ENCODE assay signal across 16 cellular contexts in the genomic region with DNA sequence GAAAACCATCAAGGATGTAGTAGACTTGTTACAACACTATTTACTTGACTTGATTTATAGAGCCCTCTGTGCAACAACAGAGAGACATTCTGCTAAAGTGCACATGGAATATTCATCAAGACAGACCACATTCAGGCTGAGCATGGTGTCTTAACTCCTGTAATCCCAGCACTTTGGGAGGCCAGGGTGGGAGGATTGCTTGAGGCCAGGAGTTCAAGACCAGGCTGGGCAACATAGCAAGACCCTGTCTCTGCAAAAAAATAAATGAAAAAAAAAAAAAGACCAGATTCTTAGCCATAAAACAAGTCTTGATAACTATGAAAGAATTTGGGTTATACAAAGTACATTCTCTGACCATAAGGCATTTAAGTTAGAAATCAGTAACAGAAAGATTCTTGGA. TPM values are rescaled to one million over a fixed set of nuclear protein-coding genes. Genes with fewer than 3 reads are reported as not detected.
DNase-seq lines count a peak whose midpoint lies in the region; ATAC-seq, FAIRE-seq and TF ChIP-seq lines count a peak whose summit lies in the region.
"Had no signal": no experiment of that assay in that cellular context is flagged by ENCODE, and none has a peak within 500 bp of the region (broad histone marks: within the 10 kb centered on the region; RNA-seq: fewer than 3 reads in every experiment).

No MANE protein-coding gene starts in this region.

- H3K27ac ChIP-seq in HepG2 (ENCODE audit: extremely low read length, insufficient read depth, low read length) = no peak overlapping the region
- no peak overlapping the region for H3K27ac ChIP-seq in right lobe of liver

- peaks cover 10% of the 10 kb centered on the region; the same call in 1 of the 2 replicates for H4K20me1 ChIP-seq in HepG2 (ENCODE audit: insufficient read depth, low read length)

- no peaks in the 10 kb centered on the region for H3K9me3 ChIP-seq in HepG2 (ENCODE audit: low read length)
- H3K9me3 ChIP-seq in right lobe of liver = no peaks in the 10 kb centered on the region

- intact Hi-C loops in HepG2 (cut with micrococcal nuclease; ENCODE audit: unreplicated experiment) (loop anchor here (2.0 kb wide), 1 partner anchor 13 kb away; no protein-coding TSS in a partner anchor), right lobe of liver (cut with DNase I) (no loop called here)

- H3K27me3 ChIP-seq in HepG2 (ENCODE audit: control insufficient read depth in 1 of 2, insufficient read depth in 2 of 2, low read length in 2 of 2) = no peaks in the 10 kb centered on the region
- H3K27me3 ChIP-seq in right lobe of liver = no peaks in the 10 kb centered on the region

- BruUV-seq in HepG2 (replicated peaks; lab: Mats Ljungman, UMichigan) = no TSS peak

- TF ChIP-seq CTCF in HepG2 (CRISPR knock-in tag; IDR thresholded peaks at IDR 0.05) = no peak
- TF ChIP-seq CTCF in right lobe of liver (IDR thresholded peaks at IDR 0.05) = no peak

- no peak overlapping the region for H2AFZ ChIP-seq in HepG2 (ENCODE audit: low read length)
- H2AFZ ChIP-seq: GM23338 had no signal

- DNase-seq in HepG2 (ENCODE audit: low spot score) = no peak
- no peak for DNase-seq in right lobe of liver
- peak; percentile 65 for DNase-seq in amniotic epithelial cell (ENCODE audit: low read depth)
- DNase-seq in frontal cortex (ENCODE audit: low spot score in 2 of 2) = no peak
- DNase-seq in OCI-M2 (lab: John Stamatoyannopoulos, UW; ENCODE audit: unreplicated experiment) = no peak
- DNase-seq in Kasumi-1 (lab: John Stamatoyannopoulos, UW) = no peak
- DNase-seq in activated CD8-positive, alpha-beta memory T cell treated with anti-CD3 and anti-CD28 coated beads, Interleukin-2, amount 50 U/mL, for 48 hours = no peak
- DNase-seq: C1 segment of cervical spinal cord; Calu3; CD4-positive, alpha-beta T cell; DMS 273 treated with DMSO at 0.1 percent for 48 hours; H9; HFFc6 had no signal

- no peak for TF ChIP-seq RAD21 in HepG2 (CRISPR knock-in tag; IDR thresholded peaks at IDR 0.05)

- POLR2A ChIA-PET in HepG2 (lab: Yijun Ruan, JAX) = no interaction called here

- no peaks in the 10 kb centered on the region for H3K36me3 ChIP-seq in HepG2 (replicated peaks in 1 of 2; ENCODE audit: control insufficient read depth in 1 of 2, insufficient read depth in 2 of 2, low read length in 2 of 2)
- H3K36me3 ChIP-seq in right lobe of liver = no peaks in the 10 kb centered on the region

- H3K4me1 ChIP-seq in HepG2 (ENCODE audit: insufficient read depth, low read length) (peaks cover 15% of the 10 kb centered on the region), right lobe of liver (peaks cover 0 to 28% (median 5%) of the 10 kb centered on the region in 4 donors)

- FAIRE-seq in HepG2 (lab: Jason Lieb, UNC) = no peak
- peak; percentile 91 for FAIRE-seq in frontal cortex (lab: Jason Lieb, UNC)
- FAIRE-seq: GM18507, HTR-8/SVneo had no signal

- H3K79me2 ChIP-seq in HepG2 (ENCODE audit: insufficient read depth, low read length) = peaks cover 76% of the 10 kb centered on the region

- no peak overlapping the region for H3K9ac ChIP-seq in HepG2 (ENCODE audit: insufficient read depth, low read depth, low read length)

- CTCF ChIA-PET in HepG2 (lab: Yijun Ruan, JAX; ENCODE audit: low intra/inter-chr PET ratio, low total read pairs) = no interaction called here

- TF ChIP-seq EP300 in HepG2 (IDR thresholded peaks at IDR 0.05; ENCODE audit: low read depth in 2 of 2, low read length in 2 of 2) (no peak), HepG2 (CRISPR knock-in tag; IDR thresholded peaks at IDR 0.05; ENCODE audit: borderline replicate concordance) (no peak)

- in situ Hi-C loops in HepG2 (cut with HindIII; ENCODE audit: extremely low pct_ligation_motif_present, low pct_unique_long_range_greater_than_20kb) = no loop called here

- H3K4me2 ChIP-seq in HepG2 (ENCODE audit: low read depth, low read length) = no peak overlapping the region
- H3K4me2 ChIP-seq: GM23338 had no signal

- H3K4me3 ChIP-seq in HepG2 (replicated peaks in 1 of 3; ENCODE audit: insufficient read depth in 1 of 3, low read depth in 2 of 3, low read length in 3 of 3) (no peak overlapping the region), right lobe of liver (no peak overlapping the region)
- H3K4me3 ChIP-seq: GM23338 had no signal

- no peak for TF ChIP-seq POLR2A in HepG2 (IDR thresholded peaks at IDR 0.05; ENCODE audit: insufficient read depth in 1 of 2, low read depth in 2 of 2, low read length in 2 of 2)
- no peak for TF ChIP-seq POLR2A in right lobe of liver (IDR thresholded peaks at IDR 0.05)

- ATAC-seq in HepG2 = no peak
- ATAC-seq in right lobe of liver = no peak
- ATAC-seq: GM23338 had no signal

TF ChIP-seq in HepG2, 621 proteins besides CTCF, POLR2A, EP300 and RAD21:
- TF ChIP-seq RBM39 (IDR thresholded peaks at IDR 0.05; ENCODE audit: low read depth, low read length, poor library complexity, severe bottlenecking) = no peak
- TF ChIP-seq ZNF121 (CRISPR knock-in tag; IDR thresholded peaks at IDR 0.05) = peak; percentile 67

RNA-seq across cellular contexts. Expression of a gene that starts 25.3 kb away (rescaled TPM):
- total RNA-seq in HepG2 (2016; rRNA removed; fragmentation: Illumina TruSeq; extraction: Trizol) (27.2 and 37.8 TPM in 2 replicates), right lobe of liver (10 to 100 TPM; 18.3 to 35.1 (median 21.9) TPM), frontal cortex (74.6 TPM)
- total RNA-seq in HepG2 (2016; cell fraction: cytosol; rRNA removed; fragmentation: Illumina TruSeq; extraction: Trizol; ENCODE audit: low read depth) = 9.8 and 10.5 TPM in 2 replicates
- 28.0 and 37.6 TPM in 2 replicates for total RNA-seq in HepG2 (2016; cell fraction: insoluble cytoplasmic fraction; rRNA removed; fragmentation: Illumina TruSeq; extraction: Trizol)
- total RNA-seq in HepG2 (2016; cell fraction: membrane; rRNA removed; fragmentation: Illumina TruSeq; extraction: Trizol) = 9.8 and 11.7 TPM in 2 replicates
- 48.3 and 57.3 TPM in 2 replicates for total RNA-seq in HepG2 (2016; cell fraction: nucleus; rRNA removed; fragmentation: Illumina TruSeq; extraction: Trizol)
- polyA plus RNA-seq in HepG2 (2011; rRNA removed) = 18.0 and 19.1 TPM in 2 replicates
- polyA plus RNA-seq in HepG2 (2011; cell fraction: cytosol; rRNA removed) = 7.4 and 12.2 TPM in 2 replicates
- 14.8 and 19.2 TPM in 2 replicates for polyA plus RNA-seq in HepG2 (2011; cell fraction: nucleus; rRNA removed)
- 13.0 and 14.6 TPM in 2 replicates for polyA plus RNA-seq in HepG2 (2012)
- polyA plus RNA-seq in HepG2 (2016; cell fraction: cytosol; fragmentation: Illumina TruSeq; extraction: Trizol; ENCODE audit: low read depth) = 0.53 and 0.61 TPM in 2 replicates
- polyA plus RNA-seq in HepG2 (2016; cell fraction: insoluble cytoplasmic fraction; fragmentation: Illumina TruSeq; extraction: Trizol; ENCODE audit: low read depth) = 16.1 and 17.3 TPM in 2 replicates
- polyA plus RNA-seq in HepG2 (2016; cell fraction: membrane; fragmentation: Illumina TruSeq; extraction: Trizol; ENCODE audit: low read depth) = 1.4 and 2.2 TPM in 2 replicates
- 25.6 and 26.6 TPM in 2 replicates for polyA plus RNA-seq in HepG2 (2016; cell fraction: nucleus; fragmentation: Illumina TruSeq; extraction: Trizol; ENCODE audit: insufficient read depth, low read depth)
- 16.1 and 17.5 TPM in 2 replicates for polyA minus RNA-seq in HepG2 (2011; rRNA and poly(A)+ RNA removed; ENCODE audit: low replicate concordance)
- 24.1 and 28.7 TPM in 2 replicates for polyA minus RNA-seq in HepG2 (2011; cell fraction: cytosol; rRNA and poly(A)+ RNA removed)
- polyA minus RNA-seq in HepG2 (2011; cell fraction: nucleus; rRNA and poly(A)+ RNA removed) = 136 and 155 TPM in 2 replicates
